In genomic region chr12:52763036-52763659, GRCh38 we compare ENCODE assay signal across 4 cellular contexts. TPM values are rescaled to one million over a fixed set of nuclear protein-coding genes. Genes with fewer than 3 reads are reported as not detected.
"Had no signal": no experiment of that assay in that cellular context is flagged by ENCODE, and none has a peak within 500 bp of the region (broad histone marks: within the 10 kb centered on the region; RNA-seq: fewer than 3 reads in every experiment).

No MANE protein-coding gene starts in this region.

- DNase-seq: GDM1, GF-D8 had no signal

- H3K4me3 ChIP-seq: GM12878 had no signal

RNA-seq across cellular contexts. Expression of gene KRT76, which starts 14.0 kb away (rescaled TPM):
- total RNA-seq: G401, GM12878 had no signal
- polyA plus RNA-seq: GM12878 had no signal

RNA-seq across cellular contexts. Expression of gene KRT3, which starts 32.8 kb away (rescaled TPM):
- total RNA-seq: G401, GM12878 had no signal
- polyA plus RNA-seq: GM12878 had no signal

RNA-seq across cellular contexts. Expression of gene KRT4, which starts 50.8 kb away (rescaled TPM):
- total RNA-seq: G401, GM12878 had no signal
- polyA plus RNA-seq: GM12878 had no signal

RNA-seq across cellular contexts. Expression of gene KRT77, which starts 59.8 kb away (rescaled TPM):
- total RNA-seq: G401, GM12878 had no signal
- polyA plus RNA-seq: GM12878 had no signal
